ENCODE assay signal across 21 cellular contexts in genomic region chr10:78401882-78402367, GRCh38.
DNase-seq lines count a peak whose midpoint lies in the region; ATAC-seq and TF ChIP-seq lines count a peak whose summit lies in the region.
"Had no signal": no experiment of that assay in that cellular context is flagged by ENCODE, and none has a peak within 500 bp of the region (broad histone marks: within the 10 kb centered on the region; RNA-seq: fewer than 3 reads in every experiment).

No MANE protein-coding gene starts in this region.

- H3K27me3 ChIP-seq in esophagus muscularis mucosa, result no peaks in the 10 kb centered on the region
- H3K27me3 ChIP-seq: MG63 had no signal

- no peak overlapping the region for H3K4me3 ChIP-seq in esophagus muscularis mucosa
- H3K4me3 ChIP-seq: MG63 had no signal

- H3K36me3 Mint-ChIP-seq in mesothelial cell of epicardium, result no peaks in the 10 kb centered on the region
- H3K36me3 Mint-ChIP-seq: activated naive CD4-positive, alpha-beta T cell treated with anti-CD3 and anti-CD28 coated beads, Interleukin-2, amount 50 U/mL, for 24 hours; T-cell; type B pancreatic cell had no signal

- H3K4me1 ChIP-seq in esophagus muscularis mucosa, result peaks cover 17 to 26% (median 25%) of the 10 kb centered on the region in 4 donors

- peaks cover 25% of the 10 kb centered on the region for H3K4me1 Mint-ChIP-seq in mesothelial cell of epicardium

- peak overlapping the region; percentile 71 for H3K27ac Mint-ChIP-seq in mesothelial cell of epicardium
- H3K27ac Mint-ChIP-seq: activated CD4-positive, alpha-beta T cell treated with anti-CD3 and anti-CD28 coated beads for 36 hours; activated naive CD4-positive, alpha-beta T cell treated with anti-CD3 and anti-CD28 coated beads, Interleukin-2, amount 50 U/mL, for 24 hours; T-cell; type B pancreatic cell had no signal

- TF ChIP-seq CTCF in mesothelial cell of epicardium (IDR thresholded peaks at IDR 0.05; ENCODE audit: unreplicated experiment), result no peak
- TF ChIP-seq CTCF in esophagus muscularis mucosa (IDR thresholded peaks at IDR 0.05), result no peak

- H3K27ac ChIP-seq in substantia nigra (ENCODE audit: low read depth, low read length, poor library complexity, severe bottlenecking) (no peak overlapping the region), esophagus muscularis mucosa (replicated peaks in 1 of 4) (peak overlapping the region in 1 of 4 donors; percentile 21)

- intact Hi-C loops in Right ventricle myocardium inferior (cut with DNase I), result loop anchor here (2.0 to 10.0 kb wide), 2 partner anchors 51 to 183 kb away; no protein-coding TSS in a partner anchor
- intact Hi-C loops in esophagus muscularis mucosa (cut with DNase I), result no loop called here

- peak; percentile 19 for DNase-seq in SK-N-DZ (ENCODE audit: low spot score)
- peak; percentile 73 for DNase-seq in Right ventricle myocardium inferior (ENCODE audit: missing footprints)
- no peak for DNase-seq in mesothelial cell of epicardium (ENCODE audit: low spot score in 2 of 2, unreplicated experiment in 2 of 2)
- DNase-seq in substantia nigra (lab: John Stamatoyannopoulos, UW), result peak in 31 of 49 donors; percentile 5 to 76 (median 34)
- DNase-seq in esophagus muscularis mucosa (ENCODE audit: extremely low spot score), result no peak
- DNase-seq: activated CD4-positive, alpha-beta T cell treated with anti-CD3 and anti-CD28 coated beads for 36 hours; activated T-cell treated with anti-CD3 and anti-CD28 coated beads for 4 hours; AML-193; central memory CD4-positive, alpha-beta T cell; DMS153; MG63; NCI-H187 treated with DMSO at 0.1 percent for 48 hours; NCI-H510A treated with DMSO at 0.1 percent for 48 hours; stimulated activated CD4-positive, alpha-beta T cell treated with anti-CD3 and anti-CD28 coated beads, Interleukin-2, amount 100 ng/mL, for 48 hours; T-cell had no signal

- H3K27me3 Mint-ChIP-seq in mesothelial cell of epicardium (ENCODE audit: low read depth), result no peaks in the 10 kb centered on the region

- no peak for TF ChIP-seq POLR2A in esophagus muscularis mucosa (IDR thresholded peaks at IDR 0.05; ENCODE audit: low read depth)

- no peaks in the 10 kb centered on the region for H3K9me3 ChIP-seq in esophagus muscularis mucosa
- H3K9me3 ChIP-seq: MG63 had no signal

- no peak for TF ChIP-seq EP300 in esophagus muscularis mucosa (IDR thresholded peaks at IDR 0.05)

- H3K36me3 ChIP-seq in esophagus muscularis mucosa, result no peaks in the 10 kb centered on the region
- H3K36me3 ChIP-seq: MG63 had no signal

- WGBS in esophagus muscularis mucosa, result 69% methylated on average over 10 of the region's 10 CpGs

- H3K4me3 Mint-ChIP-seq in mesothelial cell of epicardium, result no peak overlapping the region
- H3K4me3 Mint-ChIP-seq: activated CD4-positive, alpha-beta T cell treated with anti-CD3 and anti-CD28 coated beads for 36 hours; activated naive CD4-positive, alpha-beta T cell treated with anti-CD3 and anti-CD28 coated beads, Interleukin-2, amount 50 U/mL, for 24 hours; T-cell; type B pancreatic cell had no signal

- peak; percentile 89 for ATAC-seq in Right ventricle myocardium inferior
- no peak for ATAC-seq in GM21786 (IDR thresholded peaks at IDR 0.05; ENCODE audit: unreplicated experiment)
- ATAC-seq in activated CD4-positive, CD25-positive, alpha-beta regulatory T cell treated with anti-CD3 and anti-CD28 coated beads, Interleukin-2, amount 50 U/mL, for 24 hours, result no peak
- ATAC-seq in HG02852 (IDR thresholded peaks at IDR 0.05; ENCODE audit: unreplicated experiment), result no peak
- ATAC-seq: activated CD4-positive, alpha-beta T cell treated with anti-CD3 and anti-CD28 coated beads for 36 hours; Panc1; T-cell had no signal

- no peaks in the 10 kb centered on the region for H3K9me3 Mint-ChIP-seq in mesothelial cell of epicardium
- H3K9me3 Mint-ChIP-seq: activated naive CD4-positive, alpha-beta T cell treated with anti-CD3 and anti-CD28 coated beads, Interleukin-2, amount 50 U/mL, for 24 hours; T-cell; type B pancreatic cell had no signal

Comparison
In these comparisons a context has a peak if more than half of its experiments do, and no peak if none do; other contexts are left out.
1. DNase-seq: peak in SK-N-DZ (single experiment), Right ventricle myocardium inferior (single experiment) and substantia nigra (31 of 49); none in mesothelial cell of epicardium (0 of 2) and esophagus muscularis mucosa (single experiment).